In genomic region chr5:154446183-154447073, GRCh38 we compare ENCODE assay signal across 8 cellular contexts. TPM values are rescaled to one million over a fixed set of nuclear protein-coding genes. Genes with fewer than 3 reads are reported as not detected.
DNase-seq lines count a peak whose midpoint lies in the region; ATAC-seq, FAIRE-seq and TF ChIP-seq lines count a peak whose summit lies in the region.

No MANE protein-coding gene starts in this region.

- peaks cover 26% of the 10 kb centered on the region for H3K79me2 ChIP-seq in endothelial cell of umbilical vein (ENCODE audit: control insufficient read depth, insufficient read depth, low read length)

- H3K4me1 ChIP-seq in endothelial cell of umbilical vein (ENCODE audit: control insufficient read depth, extremely low read depth, insufficient read depth, low read length) (peaks cover 16% of the 10 kb centered on the region), mononuclear cell (ENCODE audit: insufficient read depth, low read length) (peaks cover 38% of the 10 kb centered on the region)

- H3K9me3 ChIP-seq in endothelial cell of umbilical vein (replicated peaks; ENCODE audit: control insufficient read depth, insufficient read depth, low read length) (no peaks in the 10 kb centered on the region), mononuclear cell (ENCODE audit: low read depth, low read length) (no peaks in the 10 kb centered on the region)

- ATAC-seq in GM21825 (IDR thresholded peaks at IDR 0.05; ENCODE audit: unreplicated experiment): peak; percentile 21

- FAIRE-seq in endothelial cell of umbilical vein (lab: Jason Lieb, UNC) (peak; percentile 46), RCC 7860 (lab: Jason Lieb, UNC) (no peak)

- no peak for TF ChIP-seq POLR2A in endothelial cell of umbilical vein (IDR thresholded peaks at IDR 0.05; ENCODE audit: low read depth, low read length)

- intact Hi-C loops in endothelial cell of umbilical vein (cut with micrococcal nuclease): loop anchor here (1.0 to 10.0 kb wide), 3 partner anchors 79 to 408 kb away; partner anchors contain the start of genes CNOT8 and FAXDC2

- no peaks in the 10 kb centered on the region for H3K9me1 ChIP-seq in endothelial cell of umbilical vein (replicated peaks; ENCODE audit: control insufficient read depth, extremely low read depth, insufficient read depth, low read length)

- dilution Hi-C loops in endothelial cell of umbilical vein (cut with MboI; ENCODE audit: extremely low pct_ligation_motif_present, low sequenced_read_pairs): no loop called here

- CTCF ChIA-PET in endothelial cell of umbilical vein (lab: Charles Lee): interaction anchor here (1.0 to 2.9 kb wide), 8 partner anchors 8 to 472 kb away, joined by 3 to 9 read pairs (median 4); no protein-coding TSS in a partner anchor

- peaks cover 6% of the 10 kb centered on the region for H4K20me1 ChIP-seq in endothelial cell of umbilical vein (replicated peaks; ENCODE audit: control insufficient read depth, extremely low read depth, insufficient read depth, low read length)

- POLR2A ChIA-PET in endothelial cell of umbilical vein (lab: Charles Lee): no interaction called here

- peaks cover 0 to 4% of the 10 kb centered on the region in 2 experiments for H3K36me3 ChIP-seq in endothelial cell of umbilical vein (ENCODE audit: control insufficient read depth in 2 of 2, extremely low read depth in 1 of 2, insufficient read depth in 2 of 2, low read length in 2 of 2)

- peak overlapping the region; percentile 90 for H3K4me2 ChIP-seq in endothelial cell of umbilical vein (ENCODE audit: insufficient read depth, low read length)

- TF ChIP-seq CTCF in endothelial cell of umbilical vein (IDR thresholded peaks at IDR 0.05; ENCODE audit: extremely low read depth in 1 of 2, insufficient read depth in 1 of 2, low read depth in 1 of 2, low read length in 2 of 2): no peak

- H3K4me3 ChIP-seq in endothelial cell of umbilical vein (replicated peaks in 1 of 3; ENCODE audit: insufficient read depth in 1 of 3, low read depth in 1 of 3, low read length in 3 of 3) (peak overlapping the region; percentile 79 to 94 (median 82)), mononuclear cell (ENCODE audit: low read length) (peak overlapping the region; percentile 95)

- DNase-seq in ELF-1 (ENCODE audit: low read depth, low spot score) (peak; percentile 87), LoVo (ENCODE audit: low spot score) (peak; percentile 23), endothelial cell of umbilical vein (ENCODE audit: low read depth, low spot score) (peak; percentile 78), RCC 7860 (ENCODE audit: low spot score) (no peak)
- peak; percentile 76 for DNase-seq in activated CD8-positive, alpha-beta memory T cell treated with anti-CD3 and anti-CD28 coated beads, Interleukin-2, amount 50 U/mL, for 48 hours
- DNase-seq in stimulated activated CD8-positive, alpha-beta memory T cell treated with anti-CD3 and anti-CD28 coated beads, Interleukin-7, amount 100 ng/mL, for 48 hours (ENCODE audit: extremely low read depth in 1 of 2, low read depth in 1 of 2): peak; percentile 8 to 14

- BruUV-seq in endothelial cell of umbilical vein (replicated peaks; lab: Mats Ljungman, UMichigan): no TSS peak

- peak overlapping the region; percentile 66 for H3K9ac ChIP-seq in endothelial cell of umbilical vein (replicated peaks; ENCODE audit: extremely low read depth, insufficient read depth, low read length)

- H3K27ac ChIP-seq in endothelial cell of umbilical vein (ENCODE audit: insufficient read depth, low read depth, low read length): peak overlapping the region; percentile 8

- H2AFZ ChIP-seq in endothelial cell of umbilical vein (ENCODE audit: low read depth, low read length): peak overlapping the region; percentile 70

- no peaks in the 10 kb centered on the region for H3K27me3 ChIP-seq in endothelial cell of umbilical vein (ENCODE audit: control insufficient read depth in 2 of 2, insufficient read depth in 2 of 2, low read length in 2 of 2)
- no peaks in the 10 kb centered on the region for H3K27me3 ChIP-seq in mononuclear cell (ENCODE audit: insufficient read depth, low read length)

TF ChIP-seq in endothelial cell of umbilical vein, 7 proteins besides CTCF, POLR2A, EP300 and RAD21:
- TF ChIP-seq EZH2 (IDR thresholded peaks at IDR 0.05; ENCODE audit: borderline replicate concordance, low read depth, low read length, severe bottlenecking) (no peak), POLR2AphosphoS5 (IDR thresholded peaks at IDR 0.05; ENCODE audit: insufficient read depth, low read depth, low read length) (no peak), MYC (IDR thresholded peaks at IDR 0.05; ENCODE audit: low read depth, low read length) (no peak), FOS (IDR thresholded peaks at IDR 0.05; ENCODE audit: borderline replicate concordance, insufficient read depth, low read length) (no peak), MAX (IDR thresholded peaks at IDR 0.05; ENCODE audit: insufficient read depth, insufficient read length) (no peak), GATA2 (IDR thresholded peaks at IDR 0.05; ENCODE audit: insufficient read depth, insufficient read length, low read depth, low read length) (no peak), JUN (IDR thresholded peaks at IDR 0.05; ENCODE audit: borderline replicate concordance, insufficient read depth, insufficient read length, low read depth) (no peak)

RNA-seq across cellular contexts. Expression of gene SAP30L, which starts 0.6 kb away (rescaled TPM):
- 37.6 and 37.8 TPM in 2 replicates for total RNA-seq in endothelial cell of umbilical vein
- polyA plus RNA-seq in endothelial cell of umbilical vein: 18.1 and 21.7 TPM in 2 replicates
- polyA plus RNA-seq in endothelial cell of umbilical vein (2011; cell fraction: cytosol; rRNA removed): 30.1 and 31.8 TPM in 2 replicates
- polyA plus RNA-seq in endothelial cell of umbilical vein (2011; cell fraction: nucleus; rRNA removed): 21.1 and 23.9 TPM in 2 replicates
- 27.3 and 37.3 TPM in 2 replicates for polyA plus RNA-seq in endothelial cell of umbilical vein (2012)
- polyA minus RNA-seq in endothelial cell of umbilical vein: 18.4 and 28.5 TPM in 2 replicates
- polyA minus RNA-seq in endothelial cell of umbilical vein (2011; cell fraction: cytosol; rRNA and poly(A)+ RNA removed): 32.6 TPM
- polyA minus RNA-seq in endothelial cell of umbilical vein (2011; cell fraction: nucleus; rRNA and poly(A)+ RNA removed): 6.3 and 8.7 TPM in 2 replicates
- 36.2 TPM for total RNA-seq in mononuclear cell

RNA-seq across cellular contexts. Expression of gene HAND1, which starts 31.6 kb away (rescaled TPM):
- total RNA-seq in endothelial cell of umbilical vein (not detected in 2 replicates), mononuclear cell (not detected)
- polyA plus RNA-seq in endothelial cell of umbilical vein: not detected in 2 replicates
- not detected in 2 replicates for polyA plus RNA-seq in endothelial cell of umbilical vein (2011; cell fraction: cytosol; rRNA removed)
- polyA plus RNA-seq in endothelial cell of umbilical vein (2011; cell fraction: nucleus; rRNA removed): not detected in 2 replicates
- polyA plus RNA-seq in endothelial cell of umbilical vein (2012): not detected in 2 replicates
- polyA minus RNA-seq in endothelial cell of umbilical vein: not detected in 2 replicates
- not detected for polyA minus RNA-seq in endothelial cell of umbilical vein (2011; cell fraction: cytosol; rRNA and poly(A)+ RNA removed)
- not detected in 2 replicates for polyA minus RNA-seq in endothelial cell of umbilical vein (2011; cell fraction: nucleus; rRNA and poly(A)+ RNA removed)
